ENCODE assay signal across 1 cellular context in genomic region chr16:4700997-4701743, GRCh38.
TF ChIP-seq lines count a peak whose summit lies in the region.

No MANE protein-coding gene starts in this region.

TF ChIP-seq in HepG2, 621 proteins besides CTCF, POLR2A, EP300 and RAD21:
- TF ChIP-seq NBN (conservative IDR thresholded peaks at IDR 0.05) (no peak), RELA (CRISPR knock-in tag; IDR thresholded peaks at IDR 0.05) (no peak), ZNF746 (CRISPR knock-in tag; IDR thresholded peaks at IDR 0.05) (no peak), ZNF124 (CRISPR knock-in tag; IDR thresholded peaks at IDR 0.05) (no peak)
- TF ChIP-seq, protein P1, sequence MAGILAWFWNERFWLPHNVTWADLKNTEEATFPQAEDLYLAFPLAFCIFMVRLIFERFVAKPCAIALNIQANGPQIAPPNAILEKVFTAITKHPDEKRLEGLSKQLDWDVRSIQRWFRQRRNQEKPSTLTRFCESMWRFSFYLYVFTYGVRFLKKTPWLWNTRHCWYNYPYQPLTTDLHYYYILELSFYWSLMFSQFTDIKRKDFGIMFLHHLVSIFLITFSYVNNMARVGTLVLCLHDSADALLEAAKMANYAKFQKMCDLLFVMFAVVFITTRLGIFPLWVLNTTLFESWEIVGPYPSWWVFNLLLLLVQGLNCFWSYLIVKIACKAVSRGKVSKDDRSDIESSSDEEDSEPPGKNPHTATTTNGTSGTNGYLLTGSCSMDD (CRISPR knock-in tag; IDR thresholded peaks at IDR 0.05), result no peak
- TF ChIP-seq, protein P2, sequence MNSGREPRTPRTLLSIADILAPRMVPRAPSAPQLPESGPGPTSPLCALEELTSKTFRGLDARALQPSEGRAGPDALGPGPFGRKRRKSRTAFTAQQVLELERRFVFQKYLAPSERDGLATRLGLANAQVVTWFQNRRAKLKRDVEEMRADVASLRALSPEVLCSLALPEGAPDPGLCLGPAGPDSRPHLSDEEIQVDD (CRISPR knock-in tag; IDR thresholded peaks at IDR 0.05; ENCODE audit: borderline replicate concordance), result no peak
TF ChIP-seq in HepG2: peak in this region for 0.
